ENCODE assay signal across 19 cellular contexts in genomic region chr19:4673216-4673615, GRCh38. TPM values are rescaled to one million over a fixed set of nuclear protein-coding genes. Genes with fewer than 3 reads are reported as not detected.
DNase-seq lines count a peak whose midpoint lies in the region; ATAC-seq and TF ChIP-seq lines count a peak whose summit lies in the region.
"Had no signal": no experiment of that assay in that cellular context is flagged by ENCODE, and none has a peak within 500 bp of the region (broad histone marks: within the 10 kb centered on the region; RNA-seq: fewer than 3 reads in every experiment).

No MANE protein-coding gene starts in this region.

- H3K36me3 Mint-ChIP-seq in activated T-cell treated with anti-CD3 and anti-CD28 coated beads, Interleukin-2, amount 50 U/mL, for 24 hours (ENCODE audit: low read depth): peaks cover 46% of the 10 kb centered on the region
- H3K36me3 Mint-ChIP-seq in T-helper 17 cell (ENCODE audit: low read depth) (no peaks in the 10 kb centered on the region), neural progenitor cell (peaks cover 2% of the 10 kb centered on the region)
- peaks cover 16 to 19% of the 10 kb centered on the region in 2 donors for H3K36me3 Mint-ChIP-seq in stimulated activated naive B cell treated with anti-CD40 and anti-IgM and Interleukin-4, amounts not matched to agents 10 μg/mL and 1 μg/mL and 100 μg/mL, for 72 hours

- no peaks in the 10 kb centered on the region for H3K9me3 Mint-ChIP-seq in activated T-cell treated with anti-CD3 and anti-CD28 coated beads, Interleukin-2, amount 50 U/mL, for 24 hours
- H3K9me3 Mint-ChIP-seq in neural progenitor cell: no peaks in the 10 kb centered on the region
- no peaks in the 10 kb centered on the region for H3K9me3 Mint-ChIP-seq in stimulated activated naive B cell treated with anti-CD40 and anti-IgM and Interleukin-4, amounts not matched to agents 10 μg/mL and 1 μg/mL and 100 μg/mL, for 72 hours
- H3K9me3 Mint-ChIP-seq: CD4-positive, alpha-beta T cell had no signal

- TF ChIP-seq POLR2A in lower leg skin (IDR thresholded peaks at IDR 0.05): no peak

- ATAC-seq in T-helper 17 cell: no peak
- no peak for ATAC-seq in stimulated activated naive B cell treated with anti-CD40 and anti-IgM and Interleukin-4, amounts not matched to agents 10 μg/mL and 1 μg/mL and 100 μg/mL, for 72 hours (replicated peaks)
- ATAC-seq: A549 had no signal

- peak overlapping the region; percentile 27 for H3K27ac Mint-ChIP-seq in activated T-cell treated with anti-CD3 and anti-CD28 coated beads, Interleukin-2, amount 50 U/mL, for 24 hours
- H3K27ac Mint-ChIP-seq in T-helper 17 cell (peak overlapping the region; percentile 75), neural progenitor cell (no peak overlapping the region)
- peak overlapping the region; percentile 76 for H3K27ac Mint-ChIP-seq in stimulated activated naive B cell treated with anti-CD40 and anti-IgM and Interleukin-4, amounts not matched to agents 10 μg/mL and 1 μg/mL and 100 μg/mL, for 72 hours
- H3K27ac Mint-ChIP-seq: CD4-positive, alpha-beta T cell had no signal

- H3K4me1 Mint-ChIP-seq in activated T-cell treated with anti-CD3 and anti-CD28 coated beads, Interleukin-2, amount 50 U/mL, for 24 hours (ENCODE audit: low read depth): peaks cover 15% of the 10 kb centered on the region
- H3K4me1 Mint-ChIP-seq in T-helper 17 cell (peaks cover 7% of the 10 kb centered on the region), neural progenitor cell (peaks cover 37% of the 10 kb centered on the region)
- H3K4me1 Mint-ChIP-seq in stimulated activated naive B cell treated with anti-CD40 and anti-IgM and Interleukin-4, amounts not matched to agents 10 μg/mL and 1 μg/mL and 100 μg/mL, for 72 hours: peaks cover 7 to 14% of the 10 kb centered on the region in 2 donors

- no peak overlapping the region for H3K4me3 ChIP-seq in neural progenitor cell
- no peak overlapping the region for H3K4me3 ChIP-seq in lower leg skin (ENCODE audit: low read depth, poor library complexity, severe bottlenecking)
- H3K4me3 ChIP-seq in H7 (ENCODE audit: insufficient read depth, low read depth, low read length): no peak overlapping the region
- H3K4me3 ChIP-seq: A549, HAP-1 had no signal

- H3K27ac ChIP-seq in neural progenitor cell: no peak overlapping the region
- H3K27ac ChIP-seq: 22Rv1, C4-2B, HL-60 had no signal

- no peak overlapping the region for H3K4me2 ChIP-seq in neural progenitor cell
- H3K4me2 ChIP-seq: A549 had no signal

- intact Hi-C loops in lower leg skin (cut with DNase I; ENCODE audit: low total_unique reads): no loop called here

- H3K79me2 ChIP-seq in neural progenitor cell (ENCODE audit: low read depth): peaks cover 18% of the 10 kb centered on the region

- H3K36me3 ChIP-seq in neural progenitor cell (no peaks in the 10 kb centered on the region), H7 (replicated peaks; ENCODE audit: control insufficient read depth, insufficient read depth, low read length) (no peaks in the 10 kb centered on the region)

- DNase-seq in activated T-cell treated with anti-CD3 and anti-CD28 coated beads, Interleukin-2, amount 50 U/mL, for 24 hours: no peak
- no peak for DNase-seq in activated T-cell treated with anti-CD3 and anti-CD28 coated beads, Interleukin-2, amount 50 U/mL, for 48 hours
- DNase-seq in T-helper 17 cell (no peak), neural progenitor cell (ENCODE audit: low spot score) (no peak), lower leg skin (ENCODE audit: low spot score in 2 of 2) (no peak), DMS53 treated with DMSO at 0.1 percent for 48 hours (lab: John Stamatoyannopoulos, UW; ENCODE audit: unreplicated experiment) (no peak), H7 (no peak)
- DNase-seq in stimulated activated naive B cell treated with anti-CD40 and anti-IgM and Interleukin-4, amounts not matched to agents 10 μg/mL and 1 μg/mL and 100 μg/mL, for 72 hours: no peak
- DNase-seq: AML-193; CD4-positive, alpha-beta T cell; DMS153; DMS79 treated with DMSO at 0.1 percent for 48 hours; GF-D8; IMR-90 had no signal

- no peaks in the 10 kb centered on the region for H4K20me1 ChIP-seq in neural progenitor cell (ENCODE audit: low read depth)

- H3K9me3 ChIP-seq in T-helper 17 cell (ENCODE audit: control insufficient read depth, low read length, poor library complexity, severe bottlenecking) (no peaks in the 10 kb centered on the region), neural progenitor cell (ENCODE audit: low read depth) (no peaks in the 10 kb centered on the region)
- H3K9me3 ChIP-seq: A549, HAP-1 had no signal

- WGBS in lower leg skin, 2 donors: 70 to 74% methylated on average over 4 of the region's 4 CpGs

- H3K4me3 Mint-ChIP-seq in activated T-cell treated with anti-CD3 and anti-CD28 coated beads, Interleukin-2, amount 50 U/mL, for 24 hours: no peak overlapping the region
- H3K4me3 Mint-ChIP-seq in T-helper 17 cell (peak overlapping the region; percentile 36), neural progenitor cell (peak overlapping the region; percentile 18)
- H3K4me3 Mint-ChIP-seq in stimulated activated naive B cell treated with anti-CD40 and anti-IgM and Interleukin-4, amounts not matched to agents 10 μg/mL and 1 μg/mL and 100 μg/mL, for 72 hours: no peak overlapping the region
- H3K4me3 Mint-ChIP-seq: CD4-positive, alpha-beta T cell had no signal

- H3K27me3 Mint-ChIP-seq in activated T-cell treated with anti-CD3 and anti-CD28 coated beads, Interleukin-2, amount 50 U/mL, for 24 hours: no peaks in the 10 kb centered on the region
- H3K27me3 Mint-ChIP-seq in T-helper 17 cell (no peaks in the 10 kb centered on the region), neural progenitor cell (ENCODE audit: insufficient read depth, low read depth) (peaks cover 8% of the 10 kb centered on the region)
- no peaks in the 10 kb centered on the region for H3K27me3 Mint-ChIP-seq in stimulated activated naive B cell treated with anti-CD40 and anti-IgM and Interleukin-4, amounts not matched to agents 10 μg/mL and 1 μg/mL and 100 μg/mL, for 72 hours
- H3K27me3 Mint-ChIP-seq: CD4-positive, alpha-beta T cell had no signal

- no peak overlapping the region for H2AFZ ChIP-seq in neural progenitor cell (replicated peaks)

- H3K27me3 ChIP-seq in neural progenitor cell (no peaks in the 10 kb centered on the region), H7 (ENCODE audit: control insufficient read depth, insufficient read depth, low read length) (no peaks in the 10 kb centered on the region)

- TF ChIP-seq CTCF in neural progenitor cell (IDR thresholded peaks at IDR 0.05): no peak
- no peak for TF ChIP-seq CTCF in lower leg skin (IDR thresholded peaks at IDR 0.05)

- H3F3A ChIP-seq in neural progenitor cell (ENCODE audit: low read depth): peaks cover 39% of the 10 kb centered on the region

- H3K4me1 ChIP-seq in neural progenitor cell: peaks cover 3% of the 10 kb centered on the region

- H3K9ac ChIP-seq in neural progenitor cell: no peak overlapping the region

RNA-seq across cellular contexts. Expression of gene MYDGF, which starts 3.1 kb away (rescaled TPM):
- total RNA-seq in T-helper 17 cell (10 to 100 TPM; 33.9 to 37.9 TPM), neural progenitor cell (ENCODE audit: low replicate concordance) (23.4 and 39.5 TPM in 2 replicates), lower leg skin (10 to 100 TPM; 25.9 to 56.0 (median 29.6) TPM)
- 90.2 and 92.2 TPM in 2 replicates for total RNA-seq in H7 (2014; rRNA removed; shearing (Covaris generic))

RNA-seq across cellular contexts. Expression of gene TNFAIP8L1, which starts 33.9 kb away (rescaled TPM):
- total RNA-seq in T-helper 17 cell (10 to 100 TPM; 14.9 to 18.3 TPM), neural progenitor cell (ENCODE audit: low replicate concordance) (8.2 and 15.2 TPM in 2 replicates), lower leg skin (10 to 100 TPM in 1 of 4 donors, 1 to 10 TPM in 3; 3.1 to 11.6 (median 7.0) TPM)
- 9.4 and 11.1 TPM in 2 replicates for total RNA-seq in H7 (2014; rRNA removed; shearing (Covaris generic))

RNA-seq across cellular contexts. Expression of gene DPP9, which starts 50.4 kb away (rescaled TPM):
- total RNA-seq in T-helper 17 cell (10 to 100 TPM; 84.1 to 91.8 TPM), neural progenitor cell (ENCODE audit: low replicate concordance) (17.1 and 34.7 TPM in 2 replicates), lower leg skin (100 to 1,000 TPM in 1 of 4 donors, 10 to 100 TPM in 3; 76.7 to 125 (median 86.6) TPM)
- total RNA-seq in H7 (2014; rRNA removed; shearing (Covaris generic)): 36.2 and 41.7 TPM in 2 replicates

Comparison
In these comparisons a context has a peak if more than half of its experiments do, and no peak if none do; other contexts are left out.
1. H3K4me3 Mint-ChIP-seq: peak in T-helper 17 cell (single experiment) and neural progenitor cell (single experiment); none in activated T-cell treated with anti-CD3 and anti-CD28 coated beads, Interleukin-2, amount 50 U/mL, for 24 hours (single experiment) and stimulated activated naive B cell treated with anti-CD40 and anti-IgM and Interleukin-4, amounts not matched to agents 10 μg/mL and 1 μg/mL and 100 μg/mL, for 72 hours (0 of 2).